Comparison of ENCODE assay signal across 19 cellular contexts in genomic region chr17:45423304-45423703, GRCh38. TPM values are rescaled to one million over a fixed set of nuclear protein-coding genes. Genes with fewer than 3 reads are reported as not detected.
DNase-seq lines count a peak whose midpoint lies in the region; ATAC-seq and TF ChIP-seq lines count a peak whose summit lies in the region.
"Had no signal": no experiment of that assay in that cellular context is flagged by ENCODE, and none has a peak within 500 bp of the region (broad histone marks: within the 10 kb centered on the region; RNA-seq: fewer than 3 reads in every experiment).

No MANE protein-coding gene starts in this region.

- peaks cover 57% of the 10 kb centered on the region for H4K20me1 ChIP-seq in PC-9 (ENCODE audit: insufficient read depth)

- H3K4me1 ChIP-seq in PC-9 (replicated peaks; ENCODE audit: insufficient read depth) = peaks cover 47% of the 10 kb centered on the region
- peaks cover 16 to 23% of the 10 kb centered on the region in 2 donors for H3K4me1 ChIP-seq in duodenal mucosa (ENCODE audit: control insufficient read depth in 1 of 2, insufficient read depth in 2 of 2, low read length in 2 of 2)
- peaks cover 31 to 38% of the 10 kb centered on the region in 2 experiments for H3K4me1 ChIP-seq in neutrophil (ENCODE audit: control insufficient read depth in 1 of 2, insufficient read depth in 1 of 2, low read depth in 1 of 2, low read length in 1 of 2)
- H3K4me1 ChIP-seq: SJCRH30 had no signal

- H3K9ac ChIP-seq in duodenal mucosa (ENCODE audit: low read depth in 1 of 2, low read length in 2 of 2) = peak overlapping the region in 1 of 2 donors; percentile 85
- H3K9ac ChIP-seq: KMS-11 had no signal

- H3K27ac ChIP-seq in PC-9 (no peak overlapping the region), duodenal mucosa (ENCODE audit: low read depth, low read length) (no peak overlapping the region), neutrophil (peak overlapping the region; percentile 59)
- H3K27ac ChIP-seq: C4-2B, KMS-11, SJCRH30 had no signal

- CTCF ChIA-PET in Calu3 (lab: Charles Lee) = interaction anchor here (0.6 to 3.3 kb wide), 2 partner anchors 29 to 145 kb away, joined by 3 to 44 read pairs; no protein-coding TSS in a partner anchor
- CTCF ChIA-PET in PC-9 (lab: Charles Lee) = no interaction called here

- no peaks in the 10 kb centered on the region for H3K9me2 ChIP-seq in PC-9 (ENCODE audit: insufficient read depth)

- H3F3A ChIP-seq in PC-9 (ENCODE audit: insufficient read depth, low read depth) = peaks cover 21% of the 10 kb centered on the region

- H3K9me3 ChIP-seq in PC-9 (ENCODE audit: insufficient read depth, low read depth) (no peaks in the 10 kb centered on the region), duodenal mucosa (ENCODE audit: control insufficient read depth in 1 of 2, low read length in 2 of 2) (no peaks in the 10 kb centered on the region), neutrophil (no peaks in the 10 kb centered on the region)
- H3K9me3 ChIP-seq: SJCRH30 had no signal

- no peak for DNase-seq in Calu3
- DNase-seq in PC-9 = no peak
- DNase-seq in CD1c-positive myeloid dendritic cell (ENCODE audit: extremely low spot score) = no peak
- no peak for DNase-seq in A172 (ENCODE audit: low spot score)
- DNase-seq: AML-193, DMS 273 treated with DMSO at 0.1 percent for 48 hours, DND-41, HFFc6, NCI-H1417 treated with DMSO at 0.1 percent for 48 hours, NCI-H187 treated with DMSO at 0.1 percent for 48 hours, NCI-H2227 treated with DMSO at 0.1 percent for 48 hours, NCI-H524, NCI-H82, SJCRH30 had no signal

- H3K27me3 ChIP-seq in PC-9 (ENCODE audit: insufficient read depth, low read depth) (no peaks in the 10 kb centered on the region), duodenal mucosa (ENCODE audit: control insufficient read depth in 1 of 2, insufficient read depth in 2 of 2, low read length in 2 of 2) (no peaks in the 10 kb centered on the region), neutrophil (no peaks in the 10 kb centered on the region)
- H3K27me3 ChIP-seq: SJCRH30 had no signal

- 0 out of 2 replicates have a peak, but pooled peaks cover 9% of the 10 kb centered on the region for H3K36me3 ChIP-seq in PC-9 (ENCODE audit: low read depth)
- peaks cover 0 to 3% of the 10 kb centered on the region in 2 donors for H3K36me3 ChIP-seq in duodenal mucosa (ENCODE audit: control insufficient read depth in 1 of 2, insufficient read depth in 2 of 2, low read length in 2 of 2)
- H3K36me3 ChIP-seq in neutrophil = peaks cover 28% of the 10 kb centered on the region
- H3K36me3 ChIP-seq: SJCRH30 had no signal

- H3K4me3 ChIP-seq in PC-9 (peak overlapping the region; percentile 65), duodenal mucosa (ENCODE audit: low read depth in 1 of 2, low read length in 2 of 2) (peak overlapping the region; percentile 78), neutrophil (ENCODE audit: low read depth in 1 of 2, low read length in 1 of 2) (no peak overlapping the region)
- H3K4me3 ChIP-seq: SJCRH30 had no signal

- BruUV-seq in Calu3 (replicated peaks; lab: Mats Ljungman, UMichigan) (TSS peak; percentile 14), PC-9 (replicated peaks; lab: Mats Ljungman, UMichigan) (no TSS peak)

- peaks cover 90% of the 10 kb centered on the region for H3K4me1 Mint-ChIP-seq in Calu3 (ENCODE audit: low read depth, unreplicated experiment)

- intact Hi-C loops in Calu3 (cut with micrococcal nuclease; ENCODE audit: unreplicated experiment) = no loop called here
- intact Hi-C loops in PC-9 (cut with micrococcal nuclease; ENCODE audit: unreplicated experiment) = loop anchor here (10.0 kb wide), 1 partner anchor 411 kb away; no protein-coding TSS in a partner anchor

- H3K79me2 ChIP-seq in PC-9 (ENCODE audit: low read depth) = peaks cover 80% of the 10 kb centered on the region

- H3K27me3 Mint-ChIP-seq in Calu3 (ENCODE audit: unreplicated experiment) = no peaks in the 10 kb centered on the region

- peak overlapping the region; percentile 72 for H3K4me3 Mint-ChIP-seq in Calu3 (ENCODE audit: low read depth, unreplicated experiment)
- H3K4me3 Mint-ChIP-seq: HFFc6 had no signal

- H2AFZ ChIP-seq in PC-9 = no peak overlapping the region

- peak overlapping the region; percentile 99 for H3K4me2 ChIP-seq in PC-9
- H3K4me2 ChIP-seq: KMS-11 had no signal

- ATAC-seq in GM18517 (IDR thresholded peaks at IDR 0.05; ENCODE audit: unreplicated experiment) = no peak

- peaks cover 73% of the 10 kb centered on the region for H3K36me3 Mint-ChIP-seq in Calu3 (ENCODE audit: insufficient read depth, unreplicated experiment)

- peak overlapping the region; percentile 92 for H3K27ac Mint-ChIP-seq in Calu3 (ENCODE audit: unreplicated experiment)
- H3K27ac Mint-ChIP-seq: HFFc6 had no signal

- POLR2A ChIA-PET in PC-9 (lab: Charles Lee; ENCODE audit: unreplicated experiment) = no interaction called here

- TF ChIP-seq CTCF in Calu3 (IDR thresholded peaks at IDR 0.05; ENCODE audit: unreplicated experiment) = no peak
- no peak for TF ChIP-seq CTCF in PC-9 (conservative IDR thresholded peaks at IDR 0.05)
- no peak for TF ChIP-seq CTCF in neutrophil (IDR thresholded peaks at IDR 0.05)

- H3K9me3 Mint-ChIP-seq in Calu3 (ENCODE audit: low read depth, unreplicated experiment) = no peaks in the 10 kb centered on the region
- H3K9me3 Mint-ChIP-seq: HFFc6 had no signal

RNA-seq across cellular contexts. Expression of gene ARHGAP27, which starts 9.4 kb away (rescaled TPM):
- total RNA-seq in Calu3 (2022) (104 and 125 TPM in 2 replicates), PC-9 (2021) (60.6 and 61.4 TPM in 2 replicates)
- total RNA-seq in A172 (2014; rRNA removed; shearing (Covaris generic)) = 9.5 and 17.8 TPM in 2 replicates

Comparison
In these comparisons a context has a peak if more than half of its experiments do, and no peak if none do; other contexts are left out.
1. H3K4me3 ChIP-seq: peak in PC-9 (single experiment) and duodenal mucosa (2 of 2); none in neutrophil (0 of 2).